ENCODE assay signal across 10 cellular contexts in genomic region chr1:24925082-24925779, GRCh38. TPM values are rescaled to one million over a fixed set of nuclear protein-coding genes. Genes with fewer than 3 reads are reported as not detected.
DNase-seq lines count a peak whose midpoint lies in the region; ATAC-seq and TF ChIP-seq lines count a peak whose summit lies in the region.
"Had no signal": no experiment of that assay in that cellular context is flagged by ENCODE, and none has a peak within 500 bp of the region (broad histone marks: within the 10 kb centered on the region; RNA-seq: fewer than 3 reads in every experiment).

No MANE protein-coding gene starts in this region.

- TF ChIP-seq CTCF in progenitor cell of endocrine pancreas (IDR thresholded peaks at IDR 0.05; ENCODE audit: unreplicated experiment): no peak

- H3K4me1 ChIP-seq in CD4-positive, alpha-beta memory T cell (ENCODE audit: insufficient read depth, low read length): peaks cover 81% of the 10 kb centered on the region

- peak overlapping the region; percentile 74 to 81 for H3K4me3 ChIP-seq in CD4-positive, alpha-beta memory T cell (ENCODE audit: low read length in 2 of 2)
- H3K4me3 ChIP-seq: upper lobe of left lung had no signal

- peaks cover 51 to 77% of the 10 kb centered on the region in 2 donors for H3K36me3 Mint-ChIP-seq in CD4-positive, alpha-beta memory T cell
- H3K36me3 Mint-ChIP-seq in progenitor cell of endocrine pancreas (ENCODE audit: insufficient read depth): no peaks in the 10 kb centered on the region

- H3K27ac ChIP-seq in CD4-positive, alpha-beta memory T cell (ENCODE audit: low read depth, low read length): peak overlapping the region; percentile 98

- H3K4me3 Mint-ChIP-seq in CD4-positive, alpha-beta memory T cell: peak overlapping the region; percentile 87 to 98 (median 97)
- H3K4me3 Mint-ChIP-seq in progenitor cell of endocrine pancreas (ENCODE audit: low read depth): no peak overlapping the region

- H3K27ac Mint-ChIP-seq in CD4-positive, alpha-beta memory T cell: peak overlapping the region; percentile 99 to 100 (median 100)
- H3K27ac Mint-ChIP-seq in progenitor cell of endocrine pancreas: no peak overlapping the region

- intact Hi-C loops in CD4-positive, alpha-beta memory T cell (cut with micrococcal nuclease): loop anchor here (1.0 to 10.0 kb wide), 2 partner anchors 14 to 420 kb away; partner anchors contain the start of gene RCAN3

- H3K4me1 Mint-ChIP-seq in CD4-positive, alpha-beta memory T cell: peaks cover 40 to 89% (median 66%) of the 10 kb centered on the region in 4 donors
- H3K4me1 Mint-ChIP-seq in progenitor cell of endocrine pancreas (ENCODE audit: low read depth): no peaks in the 10 kb centered on the region

- no peaks in the 10 kb centered on the region for H3K9me3 Mint-ChIP-seq in CD4-positive, alpha-beta memory T cell
- H3K9me3 Mint-ChIP-seq in progenitor cell of endocrine pancreas (ENCODE audit: low read depth): no peaks in the 10 kb centered on the region

- no peaks in the 10 kb centered on the region for H3K27me3 Mint-ChIP-seq in CD4-positive, alpha-beta memory T cell
- peaks cover 71% of the 10 kb centered on the region for H3K27me3 Mint-ChIP-seq in progenitor cell of endocrine pancreas

- POLR2A ChIA-PET in CD4-positive, alpha-beta memory T cell (lab: Charles Lee; ENCODE audit: partially characterized antibody): interaction anchor here (0.6 to 14.0 kb wide), 13 partner anchors 10 to 322 kb away, joined by 3 to 335 read pairs (median 4); partner anchors contain the start of gene RSRP1

- DNase-seq in CD4-positive, alpha-beta memory T cell: peak; percentile 84 to 98 (median 88)
- DNase-seq in T-helper 22 cell (ENCODE audit: low read depth) (peak; percentile 94), progenitor cell of endocrine pancreas (ENCODE audit: low spot score, unreplicated experiment) (no peak), retina (no peak), KG1 (lab: John Stamatoyannopoulos, UW) (no peak)
- peak; percentile 95 for DNase-seq in activated effector memory CD4-positive, alpha-beta T cell treated with anti-CD3 and anti-CD28 coated beads, Interleukin-2, amount 50 U/mL, for 16 hours
- DNase-seq in stimulated activated CD4-positive, alpha-beta T cell treated with anti-CD3 and anti-CD28 coated beads, Interleukin-1b, Interleukin-23, amount 100 ng/mL, for 1 hour (ENCODE audit: low read depth in 2 of 2): peak; percentile 63 to 68
- DNase-seq: NCI-H2227 treated with DMSO at 0.1 percent for 48 hours, upper lobe of left lung had no signal

- H3K27me3 ChIP-seq in CD4-positive, alpha-beta memory T cell (ENCODE audit: insufficient read depth, low read length): no peaks in the 10 kb centered on the region

- peaks cover 34% of the 10 kb centered on the region for H3K36me3 ChIP-seq in CD4-positive, alpha-beta memory T cell (ENCODE audit: insufficient read depth, low read length)
- H3K36me3 ChIP-seq: upper lobe of left lung had no signal

- no peak for ATAC-seq in HG02763 (IDR thresholded peaks at IDR 0.05; ENCODE audit: unreplicated experiment)

- no peaks in the 10 kb centered on the region for H3K9me3 ChIP-seq in CD4-positive, alpha-beta memory T cell (ENCODE audit: control insufficient read depth in 1 of 2, low read length in 2 of 2)
- H3K9me3 ChIP-seq: upper lobe of left lung had no signal

- CTCF ChIA-PET in CD4-positive, alpha-beta memory T cell (lab: Charles Lee; ENCODE audit: partially characterized antibody): interaction anchor here (1.8 to 15.6 kb wide), 7 partner anchors 7 to 176 kb away, joined by 5 to 296 read pairs (median 15); no protein-coding TSS in a partner anchor

RNA-seq across cellular contexts. Expression of gene RUNX3, which starts 4.8 kb away (rescaled TPM):
- 100 to 1,000 TPM; 105 to 112 TPM for total RNA-seq in CD4-positive, alpha-beta memory T cell
- 10 to 100 TPM; 12.5 to 50.8 TPM for polyA plus RNA-seq in CD4-positive, alpha-beta memory T cell
- 0.07 TPM in 1 of 2 replicates, not detected in the other for total RNA-seq in progenitor cell of endocrine pancreas

Comparison
In these comparisons a context has a peak if more than half of its experiments do, and no peak if none do; other contexts are left out.
1. DNase-seq: peak in CD4-positive, alpha-beta memory T cell (5 of 5), T-helper 22 cell (single experiment), activated effector memory CD4-positive, alpha-beta T cell treated with anti-CD3 and anti-CD28 coated beads, Interleukin-2, amount 50 U/mL, for 16 hours (single experiment) and stimulated activated CD4-positive, alpha-beta T cell treated with anti-CD3 and anti-CD28 coated beads, Interleukin-1b, Interleukin-23, amount 100 ng/mL, for 1 hour (2 of 2); none in progenitor cell of endocrine pancreas (single experiment), retina (single experiment) and KG1 (single experiment).
2. RNA of gene RUNX3, which starts 4.8 kb away (total RNA-seq): 105 to 112 TPM in CD4-positive, alpha-beta memory T cell; 0.07 TPM in progenitor cell of endocrine pancreas; every median in the first group is over 10 times any median in the second.